Comparison of ENCODE assay signal across 23 cellular contexts in genomic region chr20:57613481-57613921, GRCh38. TPM values are rescaled to one million over a fixed set of nuclear protein-coding genes. Genes with fewer than 3 reads are reported as not detected.
A peak's percentile ranks its signal among the peaks of the same experiment; 100 is the strongest.
DNase-seq lines count a peak whose midpoint lies in the region; ATAC-seq, FAIRE-seq and TF ChIP-seq lines count a peak whose summit lies in the region.
"Had no signal": no experiment of that assay in that cellular context is flagged by ENCODE, and none has a peak within 500 bp of the region (broad histone marks: within the 10 kb centered on the region; RNA-seq: fewer than 3 reads in every experiment).

No MANE protein-coding gene starts in this region.

- no peak for FAIRE-seq in kidney (lab: Jason Lieb, UNC)
- FAIRE-seq: G401.6, GM18507, H1 had no signal

- TF ChIP-seq POLR2A in gastrocnemius medialis (IDR thresholded peaks at IDR 0.05) = no peak

- H3K4me3 ChIP-seq in right atrium auricular region = no peak overlapping the region
- no peak overlapping the region for H3K4me3 ChIP-seq in kidney (ENCODE audit: low read length in 2 of 2)
- H3K4me3 ChIP-seq in gastrocnemius medialis = no peak overlapping the region
- H3K4me3 ChIP-seq: PC-9 had no signal

- in situ Hi-C loops in gastrocnemius medialis (cut with MboI; ENCODE audit: low sequenced_read_pairs in 4 of 4) = no loop called here

- intact Hi-C loops in cardiac septum (cut with DNase I) = no loop called here
- intact Hi-C loops in kidney (cut with DNase I) = no loop called here
- intact Hi-C loops in sciatic nerve (cut with DNase I) = no loop called here
- intact Hi-C loops in gastrocnemius medialis (cut with DNase I; ENCODE audit: low total_unique reads) = no loop called here

- H3K9ac ChIP-seq in kidney (ENCODE audit: low read length in 2 of 2) = no peak overlapping the region

- H3K9me3 ChIP-seq in right atrium auricular region (no peaks in the 10 kb centered on the region), kidney (ENCODE audit: control insufficient read depth in 1 of 2, low read length in 2 of 2) (no peaks in the 10 kb centered on the region), gastrocnemius medialis (no peaks in the 10 kb centered on the region)

- no peak for ATAC-seq in sciatic nerve
- ATAC-seq in gastrocnemius medialis = no peak
- ATAC-seq in HG03139 (IDR thresholded peaks at IDR 0.05; ENCODE audit: unreplicated experiment) = no peak

- H3K4me1 ChIP-seq in right atrium auricular region (no peaks in the 10 kb centered on the region), kidney (ENCODE audit: control insufficient read depth in 1 of 2, insufficient read depth in 1 of 2, low read depth in 1 of 2, low read length in 2 of 2) (no peaks in the 10 kb centered on the region), gastrocnemius medialis (no peaks in the 10 kb centered on the region)

- no peaks in the 10 kb centered on the region for H3K36me3 ChIP-seq in right atrium auricular region
- no peaks in the 10 kb centered on the region for H3K36me3 ChIP-seq in kidney (ENCODE audit: control insufficient read depth in 1 of 2, insufficient read depth in 2 of 2, low read length in 2 of 2)
- no peaks in the 10 kb centered on the region for H3K36me3 ChIP-seq in gastrocnemius medialis

- H3K27me3 ChIP-seq in right atrium auricular region = no peaks in the 10 kb centered on the region
- H3K27me3 ChIP-seq in gastrocnemius medialis = peaks cover 0 to 13% (median 0%) of the 10 kb centered on the region in 3 donors

- TF ChIP-seq CTCF in right atrium auricular region (IDR thresholded peaks at IDR 0.05) (no peak), kidney (IDR thresholded peaks at IDR 0.05; ENCODE audit: borderline replicate concordance, extremely low read depth, insufficient read depth) (no peak), gastrocnemius medialis (IDR thresholded peaks at IDR 0.05 in 4 of 5, conservative IDR thresholded peaks at IDR 0.05 in 1 of 5) (no peak)

- no peak overlapping the region for H3K27ac ChIP-seq in right atrium auricular region
- H3K27ac ChIP-seq in kidney (ENCODE audit: low read depth in 2 of 2, low read length in 2 of 2) = no peak overlapping the region
- no peak overlapping the region for H3K27ac ChIP-seq in gastrocnemius medialis
- H3K27ac ChIP-seq: PC-9 had no signal

- DNase-seq in cardiac septum (ENCODE audit: low spot score) (peak; percentile 65), right atrium auricular region (ENCODE audit: low spot score) (no peak), kidney (peak; percentile 48), sciatic nerve (ENCODE audit: low spot score) (peak; percentile 27), gastrocnemius medialis (no peak)
- DNase-seq in activated CD8-positive, alpha-beta memory T cell treated with anti-CD3 and anti-CD28 coated beads for 24 hours = peak; percentile 50
- no peak for DNase-seq in activated CD4-positive, CD25-positive, alpha-beta regulatory T cell treated with anti-CD3 and anti-CD28 coated beads, Interleukin-2, amount 50 U/mL, for 72 hours
- DNase-seq: 8988T, KBM-7, NCI-H1092, NCI-H1436 treated with DMSO at 0.1 percent for 48 hours, NCI-H1930, NCI-H2227 treated with DMSO at 0.1 percent for 48 hours, NCI-H510A, NCI-H748 treated with DMSO at 0.1 percent for 48 hours, PC-9, RPMI8226 had no signal

RNA-seq across cellular contexts. Expression of gene ZBP1, which starts 6.7 kb away (rescaled TPM):
- total RNA-seq in cardiac septum (0.43 TPM), right atrium auricular region (not detected), kidney (3.7 TPM), sciatic nerve (0.49 TPM), gastrocnemius medialis (not detected)
- not detected for polyA plus RNA-seq in kidney (ENCODE audit: insufficient read depth, low read depth, low replicate concordance)
- total RNA-seq: H1, PC-9 had no signal
- polyA plus RNA-seq: H1 had no signal

RNA-seq across cellular contexts. Expression of gene PCK1, which starts 52.6 kb away (rescaled TPM):
- total RNA-seq in cardiac septum = 0.48 TPM
- total RNA-seq in right atrium auricular region = 1 to 10 TPM in 1 of 2 donors, under 1 TPM in 1; 0.52 to 4.7 TPM
- total RNA-seq in kidney = 29.7 TPM
- polyA plus RNA-seq in kidney (ENCODE audit: insufficient read depth, low read depth, low replicate concordance) = 551 TPM
- 5.3 TPM for total RNA-seq in sciatic nerve
- total RNA-seq in gastrocnemius medialis = 1 to 10 TPM in 3 of 4 donors, under 1 TPM in 1; 0.10 to 3.2 (median 1.7) TPM
- total RNA-seq: Daoy, H1, PC-9 had no signal
- polyA plus RNA-seq: CD14-positive monocyte, H1 had no signal

Comparison
In these comparisons a context has a peak if more than half of its experiments do, and no peak if none do; other contexts are left out.
1. DNase-seq: peak in cardiac septum (single experiment), activated CD8-positive, alpha-beta memory T cell treated with anti-CD3 and anti-CD28 coated beads for 24 hours (single experiment), kidney (single experiment) and sciatic nerve (single experiment); none in right atrium auricular region (single experiment), activated CD4-positive, CD25-positive, alpha-beta regulatory T cell treated with anti-CD3 and anti-CD28 coated beads, Interleukin-2, amount 50 U/mL, for 72 hours (single experiment) and gastrocnemius medialis (0 of 2).